ENCODE assay signal across 1 cellular context in genomic region chr3:129439817-129440647, GRCh38.
TF ChIP-seq lines count a peak whose summit lies in the region.

TSS of gene IFT122 (plus strand) at chr3:129440224. CDS start at chr3:129440331, 107 bp downstream.
TSS of gene MBD4 (minus strand) at chr3:129439948. CDS start at chr3:129439833, 115 bp downstream.

TF ChIP-seq in GM23338, 12 proteins besides CTCF, POLR2A, EP300 and RAD21:
- TF ChIP-seq ZNF462 (CRISPR knock-in tag; IDR thresholded peaks at IDR 0.05) (no peak), JUNB (IDR thresholded peaks at IDR 0.05; ENCODE audit: unreplicated experiment) (no peak), POLR2AphosphoS5 (IDR thresholded peaks at IDR 0.05; ENCODE audit: low read depth) (peak; percentile 81), EZH2phosphoT487 (IDR thresholded peaks at IDR 0.05; ENCODE audit: unreplicated experiment) (no peak), EZH2 (IDR thresholded peaks at IDR 0.05; ENCODE audit: low read depth, unreplicated experiment) (no peak), ZNF331 (CRISPR knock-in tag; IDR thresholded peaks at IDR 0.05; ENCODE audit: low read depth) (no peak), NANOG (IDR thresholded peaks at IDR 0.05; ENCODE audit: borderline replicate concordance) (no peak), ZNF114 (CRISPR knock-in tag; IDR thresholded peaks at IDR 0.05) (no peak), CREB1 (CRISPR knock-in tag; IDR thresholded peaks at IDR 0.05; ENCODE audit: low read depth) (peak; percentile 28), ETS1 (IDR thresholded peaks at IDR 0.05) (no peak), REST (IDR thresholded peaks at IDR 0.05; ENCODE audit: unreplicated experiment) (no peak), STAT1 (IDR thresholded peaks at IDR 0.05; ENCODE audit: unreplicated experiment) (no peak)
